Comparison of ENCODE assay signal across 10 cellular contexts in genomic region chr18:11398625-11399024, GRCh38.
DNase-seq lines count a peak whose midpoint lies in the region; TF ChIP-seq lines count a peak whose summit lies in the region.
"Had no signal": no experiment of that assay in that cellular context is flagged by ENCODE, and none has a peak within 500 bp of the region (broad histone marks: within the 10 kb centered on the region; RNA-seq: fewer than 3 reads in every experiment).

No MANE protein-coding gene starts in this region.

- no peak overlapping the region for H2BK12ac ChIP-seq in H9 (ENCODE audit: insufficient read length, low read depth, low read length)

- H3K23ac ChIP-seq in H9 (ENCODE audit: insufficient read length, low read depth, low read length), result no peak overlapping the region

- no peak overlapping the region for H3T11ph ChIP-seq in H9 (ENCODE audit: low read length)

- no peak overlapping the region; a peak in 1 of 5 replicates for H3K4me3 Mint-ChIP-seq in H9
- no peak overlapping the region for H3K4me3 Mint-ChIP-seq in activated CD4-positive, alpha-beta T cell treated with anti-CD3 and anti-CD28 coated beads, Interleukin-2, amount 10 ng/mL, durations not matched to agents 24 days and 14 days
- no peak overlapping the region for H3K4me3 Mint-ChIP-seq in mesothelial cell of epicardium
- H3K4me3 Mint-ChIP-seq: activated T-cell treated with anti-CD3 and anti-CD28 coated beads, Interleukin-2, amount 50 U/mL, for 4 hours had no signal

- no peaks in the 10 kb centered on the region for H3K27me3 ChIP-seq in H9 (ENCODE audit: insufficient read depth, low read length)
- no peaks in the 10 kb centered on the region for H3K27me3 ChIP-seq in MG63
- H3K27me3 ChIP-seq: BLaER1 had no signal

- no peaks in the 10 kb centered on the region for H3K9me3 Mint-ChIP-seq in H9
- H3K9me3 Mint-ChIP-seq in activated CD4-positive, alpha-beta T cell treated with anti-CD3 and anti-CD28 coated beads, Interleukin-2, amount 10 ng/mL, durations not matched to agents 24 days and 14 days, result no peaks in the 10 kb centered on the region
- H3K9me3 Mint-ChIP-seq in mesothelial cell of epicardium, result no peaks in the 10 kb centered on the region
- H3K9me3 Mint-ChIP-seq: activated T-cell treated with anti-CD3 and anti-CD28 coated beads, Interleukin-2, amount 50 U/mL, for 4 hours had no signal

- no peak overlapping the region for H2BK120ac ChIP-seq in H9 (ENCODE audit: low read depth, low read length, poor library complexity, severe bottlenecking)

- no peaks in the 10 kb centered on the region for H3K79me2 ChIP-seq in H9 (ENCODE audit: insufficient read depth, low read length)

- H3K36me3 ChIP-seq in MG63, result no peaks in the 10 kb centered on the region
- H3K36me3 ChIP-seq: BLaER1 had no signal

- no peak overlapping the region for H2BK5ac ChIP-seq in H9 (ENCODE audit: insufficient read length, low read length)

- no CpG with 5 or more reads among the region's 3 CpGs for WGBS in H9 (ENCODE audit: extremely low coverage, insufficient read length, low lambda C conversion rate)

- no peak overlapping the region for H3K4me2 ChIP-seq in H9 (ENCODE audit: insufficient read depth, insufficient read length, low read length)

- no peak overlapping the region for H3K4me3 ChIP-seq in fibroblast of the aortic adventitia (ENCODE audit: low read depth, low read length)
- no peak overlapping the region for H3K4me3 ChIP-seq in MG63
- H3K4me3 ChIP-seq: BLaER1 had no signal

- H2BK20ac ChIP-seq in H9 (ENCODE audit: low read depth, low read length, poor library complexity, severe bottlenecking), result no peak overlapping the region

- intact Hi-C loops in activated CD4-positive, alpha-beta T cell treated with anti-CD3 and anti-CD28 coated beads, Interleukin-2, amount 10 ng/mL, durations not matched to agents 24 days and 14 days (cut with micrococcal nuclease), result no loop called here

- H3K56ac ChIP-seq in H9 (ENCODE audit: insufficient read length, low read depth, low read length), result no peak overlapping the region

- H4K8ac ChIP-seq in H9 (replicated peaks; ENCODE audit: insufficient read length, low read depth, low read length), result no peak overlapping the region

- H3K4me1 Mint-ChIP-seq in H9 (0 out of 4 replicates have a peak, but pooled peaks cover 0 to under 1% of the 10 kb centered on the region in 2 experiments), mesothelial cell of epicardium (peaks cover 6% of the 10 kb centered on the region)
- H3K4me1 Mint-ChIP-seq in activated CD4-positive, alpha-beta T cell treated with anti-CD3 and anti-CD28 coated beads, Interleukin-2, amount 10 ng/mL, durations not matched to agents 24 days and 14 days, result no peaks in the 10 kb centered on the region

- no peak overlapping the region for H3K27ac Mint-ChIP-seq in H9
- H3K27ac Mint-ChIP-seq in activated CD4-positive, alpha-beta T cell treated with anti-CD3 and anti-CD28 coated beads, Interleukin-2, amount 10 ng/mL, durations not matched to agents 24 days and 14 days, result no peak overlapping the region
- no peak overlapping the region for H3K27ac Mint-ChIP-seq in mesothelial cell of epicardium

- H3K4ac ChIP-seq in H9 (ENCODE audit: low read depth, low read length), result no peak overlapping the region

- no peak overlapping the region for H3K9ac ChIP-seq in H9 (ENCODE audit: extremely low read depth, insufficient read length, low read length)
- H3K9ac ChIP-seq: BLaER1 had no signal

- H3K4me1 ChIP-seq in H9 (ENCODE audit: insufficient read depth, low read length), result no peaks in the 10 kb centered on the region

- H3K14ac ChIP-seq in H9 (ENCODE audit: insufficient read depth, low read length), result no peak overlapping the region

- no peaks in the 10 kb centered on the region for H3K79me1 ChIP-seq in H9 (ENCODE audit: insufficient read depth, low read depth, low read length, poor library complexity, severe bottlenecking)

- H2AK5ac ChIP-seq in H9 (ENCODE audit: insufficient read length, low read length), result no peak overlapping the region

- peak; percentile 58 for TF ChIP-seq CTCF in H9 (conservative IDR thresholded peaks at IDR 0.05)
- peak; percentile 5 for TF ChIP-seq CTCF in fibroblast of the aortic adventitia (IDR thresholded peaks at IDR 0.05; ENCODE audit: insufficient read depth, low read length)
- no peak for TF ChIP-seq CTCF in mesothelial cell of epicardium (IDR thresholded peaks at IDR 0.05; ENCODE audit: unreplicated experiment)

- no peaks in the 10 kb centered on the region; the same call in 1 of the 2 replicates for H3K27me3 Mint-ChIP-seq in H9 (ENCODE audit: low read depth)
- no peaks in the 10 kb centered on the region for H3K27me3 Mint-ChIP-seq in activated CD4-positive, alpha-beta T cell treated with anti-CD3 and anti-CD28 coated beads, Interleukin-2, amount 10 ng/mL, durations not matched to agents 24 days and 14 days
- no peaks in the 10 kb centered on the region for H3K27me3 Mint-ChIP-seq in mesothelial cell of epicardium (ENCODE audit: low read depth)

- no peak overlapping the region for H3K27ac ChIP-seq in H9 (ENCODE audit: insufficient read length, low read depth, low read length)
- H3K27ac ChIP-seq: BLaER1 had no signal

- no peaks in the 10 kb centered on the region for H3K36me3 Mint-ChIP-seq in H9 (ENCODE audit: insufficient read depth in 1 of 3, low read depth in 3 of 3)
- H3K36me3 Mint-ChIP-seq in activated CD4-positive, alpha-beta T cell treated with anti-CD3 and anti-CD28 coated beads, Interleukin-2, amount 10 ng/mL, durations not matched to agents 24 days and 14 days (ENCODE audit: low read depth), result no peaks in the 10 kb centered on the region
- no peaks in the 10 kb centered on the region for H3K36me3 Mint-ChIP-seq in mesothelial cell of epicardium

- DNase-seq in A172 (ENCODE audit: low spot score), result peak; percentile 24
- no peak for DNase-seq in H9
- peak; percentile 13 for DNase-seq in RPMI8226
- no peak for DNase-seq in fibroblast of the aortic adventitia (ENCODE audit: low read depth)
- DNase-seq in activated T-cell treated with anti-CD3 and anti-CD28 coated beads for 4 hours, result no peak
- DNase-seq in activated CD4-positive, alpha-beta T cell treated with anti-CD3 and anti-CD28 coated beads, Interleukin-2, amount 10 ng/mL, durations not matched to agents 24 days and 14 days, result no peak
- DNase-seq in mesothelial cell of epicardium (ENCODE audit: low spot score in 2 of 2, unreplicated experiment in 2 of 2), result no peak
- no peak for DNase-seq in MG63
- DNase-seq: activated T-cell treated with anti-CD3 and anti-CD28 coated beads, Interleukin-2, amount 50 U/mL, for 4 hours had no signal

- no peak overlapping the region for H4K91ac ChIP-seq in H9 (ENCODE audit: insufficient read length, low read depth, low read length)

- H2BK15ac ChIP-seq in H9 (ENCODE audit: low read depth, low read length), result no peak overlapping the region

- H3K9me3 ChIP-seq in H9 (ENCODE audit: control insufficient read depth, low read depth, low read length) (no peaks in the 10 kb centered on the region), MG63 (no peaks in the 10 kb centered on the region)
- H3K9me3 ChIP-seq: BLaER1 had no signal

- no peaks in the 10 kb centered on the region for H4K20me1 ChIP-seq in H9 (ENCODE audit: control insufficient read depth, insufficient read depth, insufficient read length)
- H4K20me1 ChIP-seq: BLaER1 had no signal

- H2AFZ ChIP-seq in H9 (ENCODE audit: low read length), result no peak overlapping the region

- no peak overlapping the region for H3K18ac ChIP-seq in H9 (ENCODE audit: insufficient read length, low read depth, low read length)

- no peak overlapping the region for H4K5ac ChIP-seq in H9 (ENCODE audit: insufficient read length, low read depth, low read length)

- H3K23me2 ChIP-seq in H9 (ENCODE audit: insufficient read length, low read depth, low read length, poor library complexity, severe bottlenecking), result no peaks in the 10 kb centered on the region

Comparison
In these comparisons a context has a peak if more than half of its experiments do, and no peak if none do; other contexts are left out.
1. DNase-seq: peak in A172 (single experiment) and RPMI8226 (single experiment); none in H9 (single experiment), fibroblast of the aortic adventitia (single experiment), activated T-cell treated with anti-CD3 and anti-CD28 coated beads for 4 hours (single experiment), activated CD4-positive, alpha-beta T cell treated with anti-CD3 and anti-CD28 coated beads, Interleukin-2, amount 10 ng/mL, durations not matched to agents 24 days and 14 days (single experiment), mesothelial cell of epicardium (0 of 2) and MG63 (single experiment).